In the genomic region with DNA sequence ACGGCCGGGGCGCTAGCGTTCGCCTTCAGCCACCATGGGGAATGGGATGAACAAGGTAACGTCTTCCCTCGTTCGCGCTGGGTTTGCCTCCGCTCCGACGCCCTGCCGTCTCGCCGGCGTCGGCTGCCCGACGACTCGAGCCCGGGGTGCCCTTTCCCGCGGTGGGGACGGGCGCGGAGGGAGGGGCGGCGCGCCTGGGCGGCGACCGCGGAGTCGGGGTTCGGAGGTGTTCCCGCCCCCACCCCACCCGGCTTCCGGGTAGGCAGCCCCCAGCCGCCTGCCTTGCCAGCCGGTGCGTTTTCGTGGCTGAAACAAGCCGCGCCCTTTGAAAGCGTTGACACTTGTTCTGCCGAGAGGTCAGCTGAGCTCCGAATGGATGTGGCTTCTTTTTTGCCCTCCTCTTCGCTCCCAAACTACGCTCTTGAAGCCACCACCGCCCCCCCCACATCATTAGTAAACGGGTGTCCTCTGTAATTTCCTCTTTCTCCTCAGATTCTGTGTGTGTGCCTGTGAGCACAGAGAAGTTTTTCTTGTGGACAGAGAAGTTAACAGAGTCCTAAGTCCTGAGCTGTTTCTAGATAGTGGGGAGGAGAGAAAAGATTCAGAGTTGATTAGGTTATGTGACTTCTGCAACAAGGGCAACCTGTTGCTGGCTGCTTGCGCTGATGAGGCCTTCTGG, we compare ENCODE assay signal across 8 cellular contexts. TPM values are rescaled to one million over a fixed set of nuclear protein-coding genes. Genes with fewer than 3 reads are reported as not detected.
A peak's percentile ranks its signal among the peaks of the same experiment; 100 is the strongest.
DNase-seq lines count a peak whose midpoint lies in the region; ATAC-seq and TF ChIP-seq lines count a peak whose summit lies in the region.

No MANE protein-coding gene starts in this region.

- 28 to 46% methylated on average over 41 to 50 of the region's 52 CpGs for WGBS in mesodermal cell (ENCODE audit: insufficient coverage in 2 of 2), 2 experiments

- H3K27me3 Mint-ChIP-seq in activated B cell treated with CpG ODN at 0.5 μM for 24 hours, result no peaks in the 10 kb centered on the region

- no peaks in the 10 kb centered on the region for H3K9me3 Mint-ChIP-seq in activated B cell treated with CpG ODN at 0.5 μM for 24 hours

- no peak for TF ChIP-seq CTCF in activated B cell treated with CpG ODN at 0.5 μM for 24 hours (IDR thresholded peaks at IDR 0.05)

- H3K27ac ChIP-seq in mesodermal cell (ENCODE audit: low read depth, low read length, severe bottlenecking), result peak overlapping the region; percentile 84

- peak overlapping the region; percentile 97 for H3K4me3 Mint-ChIP-seq in activated B cell treated with CpG ODN at 0.5 μM for 24 hours

- peaks cover 8% of the 10 kb centered on the region for H3K9me3 ChIP-seq in mesodermal cell (ENCODE audit: control insufficient read depth, low read length)

- CTCF ChIA-PET in activated B cell treated with CpG ODN at 0.5 μM for 24 hours (lab: Charles Lee), result interaction anchor here (0.8 to 2.5 kb wide), 8 partner anchors 49 to 114 kb away, joined by 3 to 7 read pairs (median 4); a partner anchor contains a TSS

- H3K36me3 Mint-ChIP-seq in activated B cell treated with CpG ODN at 0.5 μM for 24 hours (ENCODE audit: low read depth), result peaks cover 9% of the 10 kb centered on the region

- no peaks in the 10 kb centered on the region for H3K4me1 ChIP-seq in mesodermal cell (ENCODE audit: control insufficient read depth, insufficient read depth, low read length, poor library complexity, severe bottlenecking)

- no peaks in the 10 kb centered on the region for H3K36me3 ChIP-seq in mesodermal cell (ENCODE audit: control insufficient read depth, insufficient read depth, low read length)

- DNase-seq in activated B cell treated with CpG ODN at 0.5 μM for 24 hours (peak; percentile 78), dermis blood vessel endothelial cell (peak; percentile 55), NCI-H774 (lab: John Stamatoyannopoulos, UW) (no peak), NCI-H2227 treated with DMSO at 0.1 percent for 48 hours (lab: John Stamatoyannopoulos, UW) (no peak)
- DNase-seq in stimulated activated CD8-positive, alpha-beta memory T cell treated with anti-CD3 and anti-CD28 coated beads, Interleukin-4, amount 100 ng/mL, for 1 hour (ENCODE audit: low read depth in 2 of 2, low spot score in 1 of 2), result peak; percentile 62 to 65

- peak; percentile 33 for ATAC-seq in GM19023 (IDR thresholded peaks at IDR 0.05; ENCODE audit: unreplicated experiment)
- peak; percentile 29 for ATAC-seq in HG03135 (IDR thresholded peaks at IDR 0.05; ENCODE audit: unreplicated experiment)
- peak; percentile 26 for ATAC-seq in activated B cell treated with CpG ODN at 0.5 μM for 24 hours (ENCODE audit: low read depth)

- peak overlapping the region; percentile 71 for H3K4me3 ChIP-seq in mesodermal cell (ENCODE audit: extremely low read depth, insufficient read depth, low read length, poor library complexity, severe bottlenecking)

- H3K27ac Mint-ChIP-seq in activated B cell treated with CpG ODN at 0.5 μM for 24 hours, result peak overlapping the region; percentile 93

- POLR2A ChIA-PET in activated B cell treated with CpG ODN at 0.5 μM for 24 hours (lab: Charles Lee), result interaction anchor here (0.5 to 6.5 kb wide), 46 partner anchors 9 to 299 kb away, joined by 3 to 152 read pairs (median 5); a partner anchor contains a TSS

- peaks cover 54% of the 10 kb centered on the region for H3K4me1 Mint-ChIP-seq in activated B cell treated with CpG ODN at 0.5 μM for 24 hours

- intact Hi-C loops in activated B cell treated with CpG ODN at 0.5 μM for 24 hours (cut with micrococcal nuclease), result loop anchor here (1.0 to 5.0 kb wide), 5 partner anchors 21 to 64 kb away; no protein-coding TSS in a partner anchor

RNA-seq across cellular contexts. Expression of a gene that starts 0.4 kb away (rescaled TPM):
- 137 and 153 TPM in 2 replicates for total RNA-seq in activated B cell treated with CpG ODN at 0.5 μM for 24 hours
- 40.8 and 44.3 TPM in 2 replicates for total RNA-seq in dermis blood vessel endothelial cell
- 37.1 TPM for polyA plus RNA-seq in mesodermal cell (2013, experiment 1 of 2)
- polyA plus RNA-seq in mesodermal cell (2013, experiment 2 of 2), result 35.3 TPM

Comparison
In these comparisons a context has a peak if more than half of its experiments do, and no peak if none do; other contexts are left out.
1. DNase-seq: peak in activated B cell treated with CpG ODN at 0.5 μM for 24 hours (single experiment), dermis blood vessel endothelial cell (single experiment) and stimulated activated CD8-positive, alpha-beta memory T cell treated with anti-CD3 and anti-CD28 coated beads, Interleukin-4, amount 100 ng/mL, for 1 hour (2 of 2); none in NCI-H774 (single experiment) and NCI-H2227 treated with DMSO at 0.1 percent for 48 hours (single experiment).
2. Peak in every context shown above with its lines, with median percentiles within 50 percentile points of each other: ATAC-seq.